In genomic region chr20:17972121-17972520, GRCh38 we compare ENCODE assay signal across 9 cellular contexts. TPM values are rescaled to one million over a fixed set of nuclear protein-coding genes. Genes with fewer than 3 reads are reported as not detected.
A peak's percentile ranks its signal among the peaks of the same experiment; 100 is the strongest.
DNase-seq lines count a peak whose midpoint lies in the region; ATAC-seq and TF ChIP-seq lines count a peak whose summit lies in the region.
"Had no signal": no experiment of that assay in that cellular context is flagged by ENCODE, and none has a peak within 500 bp of the region (broad histone marks: within the 10 kb centered on the region; RNA-seq: fewer than 3 reads in every experiment).

No MANE protein-coding gene starts in this region.

- ATAC-seq in memory B cell (ENCODE audit: low read depth) (no peak), HG03520 (IDR thresholded peaks at IDR 0.05; ENCODE audit: unreplicated experiment) (no peak), GM21717 (IDR thresholded peaks at IDR 0.05; ENCODE audit: unreplicated experiment) (no peak)

- H3K4me1 ChIP-seq in BE2C, result no peaks in the 10 kb centered on the region

- H3K4me1 Mint-ChIP-seq in HFFc6 (ENCODE audit: low read depth), result peaks cover 47% of the 10 kb centered on the region
- H3K4me1 Mint-ChIP-seq in memory B cell, result peaks cover 25% of the 10 kb centered on the region

- H3K36me3 ChIP-seq in BE2C, result peaks cover 22% of the 10 kb centered on the region
- H3K36me3 ChIP-seq: uterus had no signal

- H3K9me3 ChIP-seq in BE2C, result no peaks in the 10 kb centered on the region
- H3K9me3 ChIP-seq: uterus had no signal

- H3K27me3 Mint-ChIP-seq in HFFc6 (ENCODE audit: insufficient read depth) (peaks cover 2% of the 10 kb centered on the region; the same call in 1 of the 2 replicates), memory B cell (no peaks in the 10 kb centered on the region)

- H3K4me3 ChIP-seq in BE2C (ENCODE audit: low read depth, low read length), result peak overlapping the region; percentile 84
- H3K4me3 ChIP-seq: uterus had no signal

- H3K27ac Mint-ChIP-seq in HFFc6, result peak overlapping the region; percentile 90
- H3K27ac Mint-ChIP-seq in memory B cell, result peak overlapping the region; percentile 97

- DNase-seq in BE2C, result no peak
- DNase-seq in HFFc6, result no peak
- DNase-seq in astrocyte of the hippocampus (ENCODE audit: low read depth, low spot score), result peak; percentile 49
- no peak for DNase-seq in memory B cell (ENCODE audit: low spot score in 2 of 2)
- DNase-seq in effector CD4-positive, alpha-beta T cell, result no peak
- DNase-seq in HPDE6-E6E7 (ENCODE audit: extremely low spot score), result no peak
- DNase-seq: uterus had no signal

- H3K4me3 Mint-ChIP-seq in HFFc6 (peak overlapping the region; percentile 91), memory B cell (peak overlapping the region; percentile 78)

- H3K9me3 Mint-ChIP-seq in HFFc6, result no peaks in the 10 kb centered on the region
- no peaks in the 10 kb centered on the region for H3K9me3 Mint-ChIP-seq in memory B cell

- H3K36me3 Mint-ChIP-seq in HFFc6 (ENCODE audit: low read depth) (peaks cover 29% of the 10 kb centered on the region), memory B cell (peaks cover 7% of the 10 kb centered on the region)

- H3K27me3 ChIP-seq in BE2C, result no peaks in the 10 kb centered on the region
- H3K27me3 ChIP-seq: uterus had no signal

- TF ChIP-seq CTCF in BE2C (IDR thresholded peaks at IDR 0.05; ENCODE audit: low read depth, low read length), result no peak
- no peak for TF ChIP-seq CTCF in HFFc6 (IDR thresholded peaks at IDR 0.05)

RNA-seq across cellular contexts. Expression of gene MGME1, which starts 3.3 kb away (rescaled TPM):
- 22.4 TPM for polyA plus RNA-seq in BE2C (2012; ENCODE audit: insufficient read depth, insufficient read length, low read depth)
- 10 to 100 TPM; 12.7 to 19.2 (median 17.9) TPM for total RNA-seq in HFFc6 (2021; fragmentation: NEBNext Ultra II Directional; extraction: Animal tissue kit (Norgen Biotek cat#: 25700))

RNA-seq across cellular contexts. Expression of gene SNX5, which starts 3.5 kb away (rescaled TPM):
- polyA plus RNA-seq in BE2C (2012; ENCODE audit: insufficient read depth, insufficient read length, low read depth), result 68.1 TPM
- total RNA-seq in HFFc6 (2021; fragmentation: NEBNext Ultra II Directional; extraction: Animal tissue kit (Norgen Biotek cat#: 25700)), result 10 to 100 TPM; 69.6 to 97.5 (median 81.8) TPM
